ENCODE assay signal across 9 cellular contexts in the genomic region with DNA sequence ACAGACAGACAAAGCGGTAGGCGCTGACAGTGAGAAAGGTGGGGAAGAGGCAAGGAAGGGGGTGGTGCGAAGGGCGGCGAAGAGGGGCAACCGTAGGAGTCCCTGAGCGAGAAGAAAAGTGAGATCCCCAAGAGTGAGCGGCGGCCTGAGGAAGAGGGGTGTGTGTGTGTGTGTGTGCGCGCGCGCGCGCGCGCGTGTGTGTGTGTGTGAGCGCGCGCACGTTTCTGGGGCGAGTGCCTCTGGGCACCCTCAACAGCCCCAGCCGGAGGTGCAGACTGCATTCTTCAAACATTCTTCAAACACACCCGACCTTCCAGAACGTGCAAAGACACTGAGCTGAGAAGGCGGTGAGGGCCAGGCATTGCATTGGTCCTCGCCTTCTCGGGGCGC.
DNase-seq lines count a peak whose midpoint lies in the region; ATAC-seq and TF ChIP-seq lines count a peak whose summit lies in the region.
"Had no signal": no experiment of that assay in that cellular context is flagged by ENCODE, and none has a peak within 500 bp of the region (broad histone marks: within the 10 kb centered on the region; RNA-seq: fewer than 3 reads in every experiment).

No MANE protein-coding gene starts in this region.

- WGBS in IMR-90 (ENCODE audit: extremely low coverage in 2 of 2, insufficient read length in 1 of 2), 2 experiments, result 42% methylated on average over 8 of the region's 30 CpGs; no CpG with 5 or more reads in 1 of the 2 experiments

- intact Hi-C loops in IMR-90 (cut with micrococcal nuclease), result no loop called here

- no peak overlapping the region for H2BK120ac ChIP-seq in IMR-90 (ENCODE audit: low read depth, low read length)

- H3K14ac ChIP-seq in IMR-90 (replicated peaks; ENCODE audit: low read depth, low read length), result no peak overlapping the region

- POLR2A ChIA-PET in IMR-90 (lab: Charles Lee; ENCODE audit: unreplicated experiment), result no interaction called here

- peaks cover 81 to 86% of the 10 kb centered on the region in 2 donors for H3K27me3 Mint-ChIP-seq in effector memory CD8-positive, alpha-beta T cell
- peaks cover 40 to 67% of the 10 kb centered on the region in 2 donors for H3K27me3 Mint-ChIP-seq in natural killer cell treated with Interleukin-12 subunit alpha and Interleukin-12 subunit beta and Interleukin-15 and Interleukin-18, amount 100 ng/mL, for 72 hours

- H4K5ac ChIP-seq in IMR-90 (ENCODE audit: low read depth, low read length), result no peak overlapping the region

- CTCF ChIA-PET in IMR-90 (lab: Yijun Ruan, JAX), result no interaction called here

- no peak overlapping the region for H3K4ac ChIP-seq in IMR-90 (ENCODE audit: low read depth, low read length)

- no peak for DNase-seq in IMR-90
- peak in 2 of 3 experiments; percentile 9 to 10 for DNase-seq in effector memory CD8-positive, alpha-beta T cell
- DNase-seq in natural killer cell treated with Interleukin-12 subunit alpha and Interleukin-12 subunit beta and Interleukin-15 and Interleukin-18, amount 100 ng/mL, for 72 hours (ENCODE audit: low spot score), result no peak
- no peak for DNase-seq in globus pallidus (ENCODE audit: low spot score)
- DNase-seq in NCI-H524 (lab: John Stamatoyannopoulos, UW), result no peak
- no peak for DNase-seq in COLO829 (ENCODE audit: low spot score)

- no peaks in the 10 kb centered on the region for H4K20me1 ChIP-seq in BLaER1 treated with 17β-estradiol and CSF1 and Interleukin-3, amounts not matched to agents 10 nM and 100 nM
- no peaks in the 10 kb centered on the region; the same call in 1 of the 2 replicates for H4K20me1 ChIP-seq in IMR-90 (ENCODE audit: insufficient read depth, low read length)

- H3K4me3 ChIP-seq in BLaER1 treated with 17β-estradiol and CSF1 and Interleukin-3, amounts not matched to agents 10 nM and 100 nM, result no peak overlapping the region
- H3K4me3 ChIP-seq in IMR-90 (ENCODE audit: insufficient read depth, low read depth, low read length), result no peak overlapping the region

- no peak overlapping the region for H3K27ac ChIP-seq in BLaER1 treated with 17β-estradiol and CSF1 and Interleukin-3, amounts not matched to agents 10 nM and 100 nM
- no peak overlapping the region for H3K27ac ChIP-seq in IMR-90 (ENCODE audit: insufficient read depth, low read length)
- H3K27ac ChIP-seq: epithelial cell of prostate had no signal

- H2AK9ac ChIP-seq in IMR-90 (replicated peaks; ENCODE audit: low read depth, low read length, poor library complexity), result no peak overlapping the region

- no peak overlapping the region for H3K56ac ChIP-seq in IMR-90 (ENCODE audit: extremely low read depth, insufficient read depth, low read length)

- peaks cover 28 to 70% (median 59%) of the 10 kb centered on the region in 10 experiments for H3K4me1 ChIP-seq in BLaER1 treated with 17β-estradiol and CSF1 and Interleukin-3, amounts not matched to agents 10 nM and 100 nM
- 0 out of 2 replicates have a peak, but pooled peaks cover 2% of the 10 kb centered on the region for H3K4me1 ChIP-seq in IMR-90 (ENCODE audit: control insufficient read depth, insufficient read depth, low read length)

- no peak overlapping the region for H3K18ac ChIP-seq in IMR-90 (ENCODE audit: low read depth, low read length)

- H4K91ac ChIP-seq in IMR-90 (ENCODE audit: insufficient read depth, low read depth, low read length), result peak overlapping the region; percentile 47

- peaks cover 7% of the 10 kb centered on the region for H3K36me3 Mint-ChIP-seq in effector memory CD8-positive, alpha-beta T cell (ENCODE audit: insufficient read depth)
- no peaks in the 10 kb centered on the region for H3K36me3 Mint-ChIP-seq in natural killer cell treated with Interleukin-12 subunit alpha and Interleukin-12 subunit beta and Interleukin-15 and Interleukin-18, amount 100 ng/mL, for 72 hours

- peak overlapping the region in 8 of 11 experiments; percentile 85 to 98 (median 92); a peak in 11 of 22 replicates for H3K4me2 ChIP-seq in BLaER1 treated with 17β-estradiol and CSF1 and Interleukin-3, amounts not matched to agents 10 nM and 100 nM
- peak overlapping the region; percentile 31; the same call in 1 of the 2 replicates for H3K4me2 ChIP-seq in IMR-90 (ENCODE audit: low read depth, low read length)

- no peak for TF ChIP-seq CTCF in IMR-90 (conservative IDR thresholded peaks at IDR 0.05; ENCODE audit: low read depth, low read length)

- no peaks in the 10 kb centered on the region for H3K79me1 ChIP-seq in IMR-90 (ENCODE audit: low read depth in 1 of 2, low read length in 2 of 2)

- H2BK15ac ChIP-seq in IMR-90 (ENCODE audit: low read depth, low read length), result no peak overlapping the region

- dilution Hi-C loops in IMR-90 (cut with HindIII; ENCODE audit: low sequenced_read_pairs, unreplicated experiment), result no loop called here

- ATAC-seq in IMR-90 (ENCODE audit: low read depth) (peak; percentile 44; the same call in 1 of the 2 replicates), HG02884 (IDR thresholded peaks at IDR 0.05; ENCODE audit: unreplicated experiment) (no peak)
- peak; percentile 77 for ATAC-seq in effector memory CD8-positive, alpha-beta T cell (replicated peaks)
- ATAC-seq in natural killer cell treated with Interleukin-12 subunit alpha and Interleukin-12 subunit beta and Interleukin-15 and Interleukin-18, amount 100 ng/mL, for 72 hours, result peak; percentile 46 to 55

- H3K23ac ChIP-seq in IMR-90 (ENCODE audit: low read depth, low read length), result no peak overlapping the region

- peak overlapping the region; percentile 72 for H2AFZ ChIP-seq in IMR-90 (replicated peaks; ENCODE audit: low read length, poor library complexity)

- H3K9me3 Mint-ChIP-seq in effector memory CD8-positive, alpha-beta T cell, result no peaks in the 10 kb centered on the region
- no peaks in the 10 kb centered on the region for H3K9me3 Mint-ChIP-seq in natural killer cell treated with Interleukin-12 subunit alpha and Interleukin-12 subunit beta and Interleukin-15 and Interleukin-18, amount 100 ng/mL, for 72 hours

- H3K9ac ChIP-seq in BLaER1 treated with 17β-estradiol and CSF1 and Interleukin-3, amounts not matched to agents 10 nM and 100 nM, result no peak overlapping the region
- H3K9ac ChIP-seq in IMR-90 (ENCODE audit: low read depth, low read length), result no peak overlapping the region

- H2AK5ac ChIP-seq in IMR-90 (ENCODE audit: low read depth, low read length), result no peak overlapping the region

- H3K27me3 ChIP-seq in BLaER1 treated with 17β-estradiol and CSF1 and Interleukin-3, amounts not matched to agents 10 nM and 100 nM, result peaks cover 12 to 25% (median 16%) of the 10 kb centered on the region in 11 experiments
- H3K27me3 ChIP-seq in IMR-90 (ENCODE audit: control insufficient read depth, insufficient read depth, low read length), result peaks cover 40% of the 10 kb centered on the region

- no TSS peak for BruUV-seq in IMR-90 (replicated peaks; lab: Mats Ljungman, UMichigan)

- in situ Hi-C loops in IMR-90 (cut with MboI; ENCODE audit: low sequenced_read_pairs), result loop anchor here (10.0 kb wide), 1 partner anchor 115 kb away; no protein-coding TSS in a partner anchor

- no peaks in the 10 kb centered on the region for H3K36me3 ChIP-seq in BLaER1 treated with 17β-estradiol and CSF1 and Interleukin-3, amounts not matched to agents 10 nM and 100 nM
- no peaks in the 10 kb centered on the region for H3K36me3 ChIP-seq in IMR-90 (ENCODE audit: control insufficient read depth, insufficient read depth, low read length)

- no peak for TF ChIP-seq RAD21 in IMR-90 (IDR thresholded peaks at IDR 0.05; ENCODE audit: low read length)

- peak overlapping the region in 1 of 2 experiments; percentile 40; a peak in 1 of 4 replicates for H4K8ac ChIP-seq in IMR-90 (ENCODE audit: low read depth in 2 of 2, low read length in 2 of 2)

- H2BK5ac ChIP-seq in IMR-90 (ENCODE audit: low read depth, low read length, poor library complexity, severe bottlenecking), result no peak overlapping the region

- no peaks in the 10 kb centered on the region for H3K9me1 ChIP-seq in IMR-90 (ENCODE audit: insufficient read depth, low read length)

- no peak overlapping the region for H3K27ac Mint-ChIP-seq in effector memory CD8-positive, alpha-beta T cell
- peak overlapping the region in 1 of 2 donors; percentile 76 for H3K27ac Mint-ChIP-seq in natural killer cell treated with Interleukin-12 subunit alpha and Interleukin-12 subunit beta and Interleukin-15 and Interleukin-18, amount 100 ng/mL, for 72 hours

- H2BK20ac ChIP-seq in IMR-90 (ENCODE audit: low read depth, low read length), result no peak overlapping the region

- no peak for TF ChIP-seq POLR2A in IMR-90 (IDR thresholded peaks at IDR 0.05; ENCODE audit: low read depth, low read length)

- H3K4me1 Mint-ChIP-seq in effector memory CD8-positive, alpha-beta T cell (ENCODE audit: low read depth in 2 of 2), result peaks cover 6% of the 10 kb centered on the region in 2 donors
- peaks cover 23 to 44% of the 10 kb centered on the region in 2 donors for H3K4me1 Mint-ChIP-seq in natural killer cell treated with Interleukin-12 subunit alpha and Interleukin-12 subunit beta and Interleukin-15 and Interleukin-18, amount 100 ng/mL, for 72 hours (ENCODE audit: low read depth in 2 of 2)

- H3K4me3 Mint-ChIP-seq in effector memory CD8-positive, alpha-beta T cell, result peak overlapping the region; percentile 54 to 68
- H3K4me3 Mint-ChIP-seq in natural killer cell treated with Interleukin-12 subunit alpha and Interleukin-12 subunit beta and Interleukin-15 and Interleukin-18, amount 100 ng/mL, for 72 hours, result peak overlapping the region; percentile 69

- H3K9me3 ChIP-seq in BLaER1 treated with 17β-estradiol and CSF1 and Interleukin-3, amounts not matched to agents 10 nM and 100 nM (replicated peaks in 1 of 11), result no peaks in the 10 kb centered on the region
- H3K9me3 ChIP-seq in IMR-90 (ENCODE audit: control insufficient read depth, insufficient read depth, low read length), result no peaks in the 10 kb centered on the region

TF ChIP-seq in IMR-90, 13 proteins besides CTCF, POLR2A, EP300 and RAD21 (continues in another document):
- TF ChIP-seq, protein P1, sequence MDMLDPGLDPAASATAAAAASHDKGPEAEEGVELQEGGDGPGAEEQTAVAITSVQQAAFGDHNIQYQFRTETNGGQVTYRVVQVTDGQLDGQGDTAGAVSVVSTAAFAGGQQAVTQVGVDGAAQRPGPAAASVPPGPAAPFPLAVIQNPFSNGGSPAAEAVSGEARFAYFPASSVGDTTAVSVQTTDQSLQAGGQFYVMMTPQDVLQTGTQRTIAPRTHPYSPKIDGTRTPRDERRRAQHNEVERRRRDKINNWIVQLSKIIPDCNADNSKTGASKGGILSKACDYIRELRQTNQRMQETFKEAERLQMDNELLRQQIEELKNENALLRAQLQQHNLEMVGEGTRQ (IDR thresholded peaks at IDR 0.05; ENCODE audit: low read depth, low read length), result no peak
- no peak for TF ChIP-seq RCOR1 (IDR thresholded peaks at IDR 0.05; ENCODE audit: insufficient replicate concordance, low read length)
- TF ChIP-seq SMC3 (IDR thresholded peaks at IDR 0.05; ENCODE audit: low read depth, low read length), result no peak
- TF ChIP-seq CHD1 (IDR thresholded peaks at IDR 0.05; ENCODE audit: low read depth, low read length), result no peak
- no peak for TF ChIP-seq BHLHE40 (IDR thresholded peaks at IDR 0.05; ENCODE audit: low read depth, low read length)
- no peak for TF ChIP-seq CEBPB (IDR thresholded peaks at IDR 0.05; ENCODE audit: low read depth, low read length)
- TF ChIP-seq FOS (IDR thresholded peaks at IDR 0.05; ENCODE audit: low read depth, low read length), result no peak
- no peak for TF ChIP-seq RFX5 (IDR thresholded peaks at IDR 0.05; ENCODE audit: low read depth, low read length)

Comparison
In these comparisons a context has a peak if more than half of its experiments do, and no peak if none do; other contexts are left out.
1. DNase-seq: peak in effector memory CD8-positive, alpha-beta T cell (2 of 3); none in IMR-90 (single experiment), natural killer cell treated with Interleukin-12 subunit alpha and Interleukin-12 subunit beta and Interleukin-15 and Interleukin-18, amount 100 ng/mL, for 72 hours (single experiment), globus pallidus (single experiment), NCI-H524 (0 of 2) and COLO829 (single experiment).